In the genomic region with DNA sequence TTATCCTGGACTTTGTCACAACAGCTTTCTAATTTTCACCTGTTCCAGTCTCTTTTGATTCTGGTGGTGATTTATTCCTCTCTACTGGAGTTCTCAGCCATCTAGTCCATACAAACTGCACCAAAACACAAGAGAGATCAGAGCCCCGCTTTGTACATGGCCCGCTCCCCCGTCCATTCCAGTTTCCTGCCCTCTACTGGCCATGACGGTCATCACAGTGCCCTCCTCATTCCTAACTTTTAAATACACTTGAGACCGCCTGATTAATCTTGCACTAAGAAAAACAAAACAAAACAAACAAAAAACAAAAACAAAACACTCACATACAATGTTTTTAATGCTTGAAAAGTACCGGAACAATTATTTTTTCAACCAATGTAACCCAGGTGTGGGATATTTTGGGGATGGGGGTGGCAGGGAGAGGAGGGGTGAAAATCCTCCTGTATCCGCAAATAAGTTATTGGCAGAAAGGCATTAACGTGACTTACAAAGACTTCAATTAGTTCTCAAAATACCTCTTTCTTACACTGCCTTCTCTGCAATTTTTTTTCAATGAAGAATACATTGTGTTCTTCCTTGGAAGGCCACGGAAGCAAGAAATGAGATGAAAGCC, we compare ENCODE assay signal across 8 cellular contexts.
DNase-seq lines count a peak whose midpoint lies in the region; ATAC-seq and TF ChIP-seq lines count a peak whose summit lies in the region.

No MANE protein-coding gene starts in this region.

- H3K27me3 ChIP-seq in lower lobe of right lung (ENCODE audit: low read depth), result no peaks in the 10 kb centered on the region

- no peaks in the 10 kb centered on the region for H3K4me1 ChIP-seq in lower lobe of right lung

- no peak overlapping the region for H3K4me3 ChIP-seq in astrocyte of the cerebellum (ENCODE audit: low read depth, low read length)
- H3K4me3 ChIP-seq in lower lobe of right lung, result no peak overlapping the region

- H3K36me3 ChIP-seq in lower lobe of right lung, result no peaks in the 10 kb centered on the region

- ATAC-seq in lower lobe of right lung (no peak), GM19324 (IDR thresholded peaks at IDR 0.05; ENCODE audit: low FRiP score, unreplicated experiment) (no peak), HG03139 (IDR thresholded peaks at IDR 0.05; ENCODE audit: unreplicated experiment) (no peak)

- intact Hi-C loops in lower lobe of right lung (cut with DNase I), result no loop called here

- no peaks in the 10 kb centered on the region for H3K9me3 ChIP-seq in lower lobe of right lung

- TF ChIP-seq CTCF in astrocyte of the cerebellum (IDR thresholded peaks at IDR 0.05; ENCODE audit: low read depth, low read length, missing control alignments) (peak; percentile 58), lower lobe of right lung (IDR thresholded peaks at IDR 0.05) (peak; percentile 28)

- no peak overlapping the region for H3K27ac ChIP-seq in lower lobe of right lung

- H3K27me3 Mint-ChIP-seq in T-helper 2 cell treated with Interferon-gamma antibody and Interleukin-4, amounts not matched to agents 5 μg/mL and 100 μg/mL, for 36 hours (ENCODE audit: low read depth), result no peaks in the 10 kb centered on the region

- H3K4me1 Mint-ChIP-seq in T-helper 2 cell treated with Interferon-gamma antibody and Interleukin-4, amounts not matched to agents 5 μg/mL and 100 μg/mL, for 36 hours (ENCODE audit: low read depth), result no peaks in the 10 kb centered on the region

- H3K27ac Mint-ChIP-seq in T-helper 2 cell treated with Interferon-gamma antibody and Interleukin-4, amounts not matched to agents 5 μg/mL and 100 μg/mL, for 36 hours, result no peak overlapping the region

- H3K4me3 Mint-ChIP-seq in T-helper 2 cell treated with Interferon-gamma antibody and Interleukin-4, amounts not matched to agents 5 μg/mL and 100 μg/mL, for 36 hours, result no peak overlapping the region

- in situ Hi-C loops in astrocyte of the cerebellum (cut with HindIII; ENCODE audit: low sequenced_read_pairs), result no loop called here

- H3K9me3 Mint-ChIP-seq in T-helper 2 cell treated with Interferon-gamma antibody and Interleukin-4, amounts not matched to agents 5 μg/mL and 100 μg/mL, for 36 hours, result no peaks in the 10 kb centered on the region

- H3K36me3 Mint-ChIP-seq in T-helper 2 cell treated with Interferon-gamma antibody and Interleukin-4, amounts not matched to agents 5 μg/mL and 100 μg/mL, for 36 hours (ENCODE audit: low read depth), result no peaks in the 10 kb centered on the region

- peak; percentile 1 to 20 for DNase-seq in activated CD4-positive, alpha-beta T cell treated with anti-CD3 and anti-CD28 coated beads, Interleukin-2, amount 50 U/mL, for 48 hours
- no peak for DNase-seq in activated CD4-positive, alpha-beta T cell treated with anti-CD3 and anti-CD28 coated beads for 1 hour
- DNase-seq in Kasumi-1 (lab: John Stamatoyannopoulos, UW), result peak; percentile 18 to 56
- DNase-seq in astrocyte of the cerebellum (ENCODE audit: low read depth), result no peak
- no peak for DNase-seq in lower lobe of right lung
- no peak for DNase-seq in T-helper 2 cell treated with Interferon-gamma antibody and Interleukin-4, amounts not matched to agents 5 μg/mL and 100 μg/mL, for 36 hours (ENCODE audit: low spot score)

Comparison
In these comparisons a context has a peak if more than half of its experiments do, and no peak if none do; other contexts are left out.
1. DNase-seq: peak in activated CD4-positive, alpha-beta T cell treated with anti-CD3 and anti-CD28 coated beads, Interleukin-2, amount 50 U/mL, for 48 hours (2 of 2) and Kasumi-1 (2 of 2); none in activated CD4-positive, alpha-beta T cell treated with anti-CD3 and anti-CD28 coated beads for 1 hour (single experiment), astrocyte of the cerebellum (single experiment), lower lobe of right lung (single experiment) and T-helper 2 cell treated with Interferon-gamma antibody and Interleukin-4, amounts not matched to agents 5 μg/mL and 100 μg/mL, for 36 hours (single experiment).